Comparison of ENCODE assay signal across 1 cellular context in the genomic region with DNA sequence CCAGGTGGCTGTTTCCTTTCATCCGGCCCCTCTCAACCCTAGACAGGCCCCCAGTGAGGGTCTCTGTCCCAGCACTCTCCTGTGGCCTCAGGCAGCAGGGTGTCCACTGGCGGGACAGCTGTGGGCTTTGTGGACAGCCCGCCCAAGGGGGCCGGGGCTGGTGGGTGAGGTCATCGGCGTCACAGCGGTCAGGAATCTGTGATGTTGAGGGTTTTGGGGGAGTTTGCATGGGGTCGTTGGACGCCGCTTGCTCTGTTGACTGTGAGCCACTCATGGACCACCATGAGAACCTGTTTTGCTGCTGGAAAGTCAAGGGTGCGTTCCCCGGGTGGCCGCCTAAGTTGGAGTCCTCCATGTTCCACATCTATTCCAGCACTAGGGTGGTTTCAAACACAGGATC.
TF ChIP-seq lines count a peak whose summit lies in the region.

No MANE protein-coding gene starts in this region.

TF ChIP-seq in GM12878, 131 proteins besides CTCF, POLR2A, EP300 and RAD21:
- TF ChIP-seq, protein P1, sequence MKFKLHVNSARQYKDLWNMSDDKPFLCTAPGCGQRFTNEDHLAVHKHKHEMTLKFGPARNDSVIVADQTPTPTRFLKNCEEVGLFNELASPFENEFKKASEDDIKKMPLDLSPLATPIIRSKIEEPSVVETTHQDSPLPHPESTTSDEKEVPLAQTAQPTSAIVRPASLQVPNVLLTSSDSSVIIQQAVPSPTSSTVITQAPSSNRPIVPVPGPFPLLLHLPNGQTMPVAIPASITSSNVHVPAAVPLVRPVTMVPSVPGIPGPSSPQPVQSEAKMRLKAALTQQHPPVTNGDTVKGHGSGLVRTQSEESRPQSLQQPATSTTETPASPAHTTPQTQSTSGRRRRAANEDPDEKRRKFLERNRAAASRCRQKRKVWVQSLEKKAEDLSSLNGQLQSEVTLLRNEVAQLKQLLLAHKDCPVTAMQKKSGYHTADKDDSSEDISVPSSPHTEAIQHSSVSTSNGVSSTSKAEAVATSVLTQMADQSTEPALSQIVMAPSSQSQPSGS (IDR thresholded peaks at IDR 0.05; ENCODE audit: low read length) = no peak
- TF ChIP-seq BRCA1 (IDR thresholded peaks at IDR 0.05; ENCODE audit: low read depth, low read length) (no peak), MEF2B (IDR thresholded peaks at IDR 0.05; ENCODE audit: partially characterized antibody, poor library complexity, severe bottlenecking) (no peak), ZNF217 (IDR thresholded peaks at IDR 0.05) (no peak), RELA (IDR thresholded peaks at IDR 0.05; ENCODE audit: borderline replicate concordance, partially characterized antibody) (no peak), CHD2 (IDR thresholded peaks at IDR 0.05; ENCODE audit: borderline replicate concordance, low read depth, low read length) (no peak), IRF4 (IDR thresholded peaks at IDR 0.05; ENCODE audit: low read depth, low read length) (no peak), SMAD5 (IDR thresholded peaks at IDR 0.05; ENCODE audit: low read depth) (no peak), MXI1 (IDR thresholded peaks at IDR 0.05; ENCODE audit: low read depth, low read length) (no peak), BMI1 (IDR thresholded peaks at IDR 0.05; ENCODE audit: borderline replicate concordance) (no peak), SIX5 (IDR thresholded peaks at IDR 0.05; ENCODE audit: low read depth, low read length, severe bottlenecking) (no peak), NFXL1 (IDR thresholded peaks at IDR 0.05; ENCODE audit: borderline replicate concordance) (no peak), NR2C2 (IDR thresholded peaks at IDR 0.05; ENCODE audit: borderline replicate concordance, control insufficient read depth, insufficient read length, low read depth) (no peak)
TF ChIP-seq in GM12878: peak in this region for 0.
